Comparison of ENCODE assay signal across 8 cellular contexts in genomic region chr17:40107266-40107980, GRCh38. TPM values are rescaled to one million over a fixed set of nuclear protein-coding genes. Genes with fewer than 3 reads are reported as not detected.
DNase-seq lines count a peak whose midpoint lies in the region; ATAC-seq lines count a peak whose summit lies in the region.

No MANE protein-coding gene starts in this region.

- no peaks in the 10 kb centered on the region for H3K36me3 Mint-ChIP-seq in natural killer cell treated with Interleukin-12 subunit alpha and Interleukin-12 subunit beta and Interleukin-15 and Interleukin-18, amount 100 ng/mL, for 72 hours

- peaks cover 68 to 75% of the 10 kb centered on the region in 2 donors for H3K4me1 Mint-ChIP-seq in natural killer cell treated with Interleukin-12 subunit alpha and Interleukin-12 subunit beta and Interleukin-15 and Interleukin-18, amount 100 ng/mL, for 72 hours (ENCODE audit: low read depth in 2 of 2)

- H3K4me3 Mint-ChIP-seq in natural killer cell treated with Interleukin-12 subunit alpha and Interleukin-12 subunit beta and Interleukin-15 and Interleukin-18, amount 100 ng/mL, for 72 hours, result peak overlapping the region; percentile 71

- DNase-seq in Ammon's horn (ENCODE audit: low spot score), result peak; percentile 51
- peak; percentile 53 for DNase-seq in NOMO-1 treated with DMSO at 0.1 percent for 48 hours (lab: John Stamatoyannopoulos, UW; ENCODE audit: unreplicated experiment)
- DNase-seq in natural killer cell treated with Interleukin-12 subunit alpha and Interleukin-12 subunit beta and Interleukin-15 and Interleukin-18, amount 100 ng/mL, for 72 hours (ENCODE audit: low spot score), result no peak
- no peak for DNase-seq in iPS-NIHi7 (ENCODE audit: extremely low spot score)
- DNase-seq in NCI-H1092 treated with DMSO at 0.1 percent for 48 hours (lab: John Stamatoyannopoulos, UW), result no peak

- peak overlapping the region; percentile 67 to 77 for H3K27ac Mint-ChIP-seq in natural killer cell treated with Interleukin-12 subunit alpha and Interleukin-12 subunit beta and Interleukin-15 and Interleukin-18, amount 100 ng/mL, for 72 hours

- H3K27me3 Mint-ChIP-seq in natural killer cell treated with Interleukin-12 subunit alpha and Interleukin-12 subunit beta and Interleukin-15 and Interleukin-18, amount 100 ng/mL, for 72 hours, result no peaks in the 10 kb centered on the region

- H3K9me3 Mint-ChIP-seq in natural killer cell treated with Interleukin-12 subunit alpha and Interleukin-12 subunit beta and Interleukin-15 and Interleukin-18, amount 100 ng/mL, for 72 hours, result no peaks in the 10 kb centered on the region

- peak overlapping the region; percentile 100 for H3K27ac ChIP-seq in cingulate gyrus (ENCODE audit: low read depth, low read length)

- ATAC-seq in natural killer cell treated with Interleukin-12 subunit alpha and Interleukin-12 subunit beta and Interleukin-15 and Interleukin-18, amount 100 ng/mL, for 72 hours, result peak in 1 of 2 donors; percentile 33
- ATAC-seq in HG03139 (IDR thresholded peaks at IDR 0.05; ENCODE audit: unreplicated experiment), result no peak
- ATAC-seq in GM19467 (IDR thresholded peaks at IDR 0.05; ENCODE audit: unreplicated experiment), result no peak

RNA-seq across cellular contexts. Expression of gene NR1D1, which starts 7.0 kb away (rescaled TPM):
- 1 to 10 TPM; 1.4 to 5.4 TPM for total RNA-seq in natural killer cell treated with Interleukin-12 subunit alpha and Interleukin-12 subunit beta and Interleukin-15 and Interleukin-18, amount 100 ng/mL, for 72 hours

RNA-seq across cellular contexts. Expression of gene MSL1, which starts 14.3 kb away (rescaled TPM):
- total RNA-seq in natural killer cell treated with Interleukin-12 subunit alpha and Interleukin-12 subunit beta and Interleukin-15 and Interleukin-18, amount 100 ng/mL, for 72 hours, result 100 to 1,000 TPM in 1 of 2 donors, 10 to 100 TPM in 1; 79.8 to 102 TPM

RNA-seq across cellular contexts. Expression of gene CASC3, which starts 32.9 kb away (rescaled TPM):
- 100 to 1,000 TPM in 1 of 2 donors, 10 to 100 TPM in 1; 83.1 to 101 TPM for total RNA-seq in natural killer cell treated with Interleukin-12 subunit alpha and Interleukin-12 subunit beta and Interleukin-15 and Interleukin-18, amount 100 ng/mL, for 72 hours

RNA-seq across cellular contexts. Expression of gene THRA, which starts 44.7 kb away (rescaled TPM):
- 10 to 100 TPM in 1 of 2 donors, 1 to 10 TPM in 1; 4.9 to 10.9 TPM for total RNA-seq in natural killer cell treated with Interleukin-12 subunit alpha and Interleukin-12 subunit beta and Interleukin-15 and Interleukin-18, amount 100 ng/mL, for 72 hours

RNA-seq across cellular contexts. Expression of gene MED24, which starts 53.2 kb away (rescaled TPM):
- total RNA-seq in natural killer cell treated with Interleukin-12 subunit alpha and Interleukin-12 subunit beta and Interleukin-15 and Interleukin-18, amount 100 ng/mL, for 72 hours, result 100 to 1,000 TPM in 1 of 2 donors, 10 to 100 TPM in 1; 91.5 to 147 TPM

Comparison
In these comparisons a context has a peak if more than half of its experiments do, and no peak if none do; other contexts are left out.
1. DNase-seq: peak in Ammon's horn (single experiment) and NOMO-1 treated with DMSO at 0.1 percent for 48 hours (single experiment); none in natural killer cell treated with Interleukin-12 subunit alpha and Interleukin-12 subunit beta and Interleukin-15 and Interleukin-18, amount 100 ng/mL, for 72 hours (single experiment), iPS-NIHi7 (single experiment) and NCI-H1092 treated with DMSO at 0.1 percent for 48 hours (single experiment).